In the genomic region with DNA sequence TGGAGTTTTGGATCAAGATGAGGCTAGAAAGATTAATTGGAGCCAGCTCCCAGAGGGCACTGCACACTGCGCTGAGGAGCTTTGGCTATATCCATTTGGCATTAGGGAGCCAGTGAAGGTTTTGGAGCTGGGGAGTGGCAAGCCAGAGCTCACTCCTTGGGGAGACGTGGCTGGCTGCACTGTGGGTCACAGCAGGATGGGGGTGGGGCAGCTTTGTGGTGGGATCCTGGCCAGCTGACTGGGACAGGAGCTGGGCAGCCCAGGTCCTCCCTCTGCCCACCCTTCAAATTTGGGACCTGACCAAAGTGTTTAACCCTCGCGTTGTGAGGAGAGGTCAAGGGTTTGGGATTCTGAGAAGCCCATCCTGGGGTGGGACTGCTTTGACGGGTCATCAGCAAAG, we compare ENCODE assay signal across 11 cellular contexts. TPM values are rescaled to one million over a fixed set of nuclear protein-coding genes. Genes with fewer than 3 reads are reported as not detected.
A peak's percentile ranks its signal among the peaks of the same experiment; 100 is the strongest.
DNase-seq lines count a peak whose midpoint lies in the region; ATAC-seq and TF ChIP-seq lines count a peak whose summit lies in the region.
"Had no signal": no experiment of that assay in that cellular context is flagged by ENCODE, and none has a peak within 500 bp of the region (broad histone marks: within the 10 kb centered on the region; RNA-seq: fewer than 3 reads in every experiment).

No MANE protein-coding gene starts in this region.

- intact Hi-C loops in prostate gland (cut with DNase I): loop anchor here (5.0 kb wide), 1 partner anchor 58 kb away; a partner anchor contains a TSS

- TF ChIP-seq POLR2A in NB4 (IDR thresholded peaks at IDR 0.05; ENCODE audit: extremely low read depth, insufficient read length): no peak
- no peak for TF ChIP-seq POLR2A in prostate gland (IDR thresholded peaks at IDR 0.05)

- peaks cover 48% of the 10 kb centered on the region for H3K4me1 ChIP-seq in effector memory CD4-positive, alpha-beta T cell (ENCODE audit: control insufficient read depth, insufficient read depth, low read length, poor library complexity, severe bottlenecking)
- peaks cover 10% of the 10 kb centered on the region for H3K4me1 ChIP-seq in prostate gland (replicated peaks)

- no peaks in the 10 kb centered on the region for H3K9me3 ChIP-seq in AG04450 (ENCODE audit: control insufficient read depth, insufficient read depth, low read length)
- H3K9me3 ChIP-seq in effector memory CD4-positive, alpha-beta T cell (ENCODE audit: control insufficient read depth, low read length): no peaks in the 10 kb centered on the region
- H3K9me3 ChIP-seq in prostate gland: no peaks in the 10 kb centered on the region

- 72% methylated on average over 5 of the region's 5 CpGs for WGBS in prostate gland

- no peak for ATAC-seq in GM18909 (IDR thresholded peaks at IDR 0.05; ENCODE audit: poor library complexity, unreplicated experiment)

- POLR2A ChIA-PET in AG04450 (lab: Yijun Ruan, JAX): no interaction called here

- H3K27me3 ChIP-seq in AG04450 (ENCODE audit: control insufficient read depth, insufficient read depth, low read length): no peaks in the 10 kb centered on the region
- no peaks in the 10 kb centered on the region for H3K27me3 ChIP-seq in effector memory CD4-positive, alpha-beta T cell (replicated peaks; ENCODE audit: control insufficient read depth, insufficient read depth, low read length, poor library complexity, severe bottlenecking)
- no peaks in the 10 kb centered on the region for H3K27me3 ChIP-seq in prostate gland (replicated peaks; ENCODE audit: insufficient read depth)

- CTCF ChIA-PET in AG04450 (lab: Charles Lee): interaction anchor here (1.2 to 1.4 kb wide), 2 partner anchors 18 to 106 kb away, joined by 3 to 6 read pairs; no protein-coding TSS in a partner anchor

- H3K36me3 ChIP-seq in effector memory CD4-positive, alpha-beta T cell (ENCODE audit: control insufficient read depth, insufficient read depth, low read length): no peaks in the 10 kb centered on the region
- no peaks in the 10 kb centered on the region for H3K36me3 ChIP-seq in prostate gland

- no peak for DNase-seq in AG04450 (ENCODE audit: low read depth, low spot score)
- DNase-seq in NB4 (ENCODE audit: low read depth): no peak
- no peak for DNase-seq in effector memory CD4-positive, alpha-beta T cell
- no peak for DNase-seq in prostate gland (ENCODE audit: low spot score)
- no peak for DNase-seq in NCI-H187 (lab: John Stamatoyannopoulos, UW)
- DNase-seq in NCI-H748 treated with DMSO at 0.1 percent for 48 hours (lab: John Stamatoyannopoulos, UW): no peak
- no peak for DNase-seq in ureter (ENCODE audit: low spot score)
- DNase-seq: NCI-H526 treated with DMSO at 0.1 percent for 48 hours had no signal

- H3K4me3 ChIP-seq in AG04450 (ENCODE audit: low read depth, low read length): no peak overlapping the region
- peak overlapping the region; percentile 26 for H3K4me3 ChIP-seq in NB4 (ENCODE audit: low read depth, low read length)
- peak overlapping the region; percentile 35 for H3K4me3 ChIP-seq in effector memory CD4-positive, alpha-beta T cell (ENCODE audit: insufficient read depth, low read depth, low read length, poor library complexity, severe bottlenecking)
- H3K4me3 ChIP-seq in prostate gland: no peak overlapping the region

- peak overlapping the region; percentile 86 for H3K27ac ChIP-seq in AG04450 (ENCODE audit: low read depth, low read length)
- H3K27ac ChIP-seq in effector memory CD4-positive, alpha-beta T cell (ENCODE audit: insufficient read depth, low read length, poor library complexity, severe bottlenecking): peak overlapping the region; percentile 77
- peak overlapping the region; percentile 82 to 87 for H3K27ac ChIP-seq in prostate gland

- TF ChIP-seq CTCF in AG04450 (IDR thresholded peaks at IDR 0.05; ENCODE audit: low read depth, low read length) (no peak), NB4 (IDR thresholded peaks at IDR 0.05; ENCODE audit: low read depth, low read length) (no peak), prostate gland (IDR thresholded peaks at IDR 0.05) (no peak)

RNA-seq across cellular contexts. Expression of a gene that starts 5.0 kb away (rescaled TPM):
- polyA plus RNA-seq in AG04450 (2011; rRNA removed): 0.01 TPM in 1 of 2 replicates, not detected in the other
- polyA minus RNA-seq in AG04450 (2011; rRNA and poly(A)+ RNA removed): not detected in 2 replicates
- total RNA-seq in prostate gland (under 1 TPM in 1 of 2 donors, not detected in 1; 0.11 TPM), ureter (0.34 TPM)
- total RNA-seq: endothelial cell of umbilical vein, LHCN-M2 had no signal
- polyA plus RNA-seq: endothelial cell of umbilical vein had no signal

RNA-seq across cellular contexts. Expression of a gene that starts 58.7 kb away (rescaled TPM):
- 22.1 and 32.1 TPM in 2 replicates for polyA plus RNA-seq in AG04450 (2011; rRNA removed)
- 14.1 and 22.3 TPM in 2 replicates for polyA minus RNA-seq in AG04450 (2011; rRNA and poly(A)+ RNA removed)
- total RNA-seq in prostate gland (10 to 100 TPM; 23.1 to 40.2 TPM), ureter (65.6 TPM)

Comparison
In these comparisons a context has a peak if more than half of its experiments do, and no peak if none do; other contexts are left out.
1. H3K4me3 ChIP-seq: peak in NB4 (single experiment) and effector memory CD4-positive, alpha-beta T cell (single experiment); none in AG04450 (single experiment) and prostate gland (0 of 2).
2. Peak in every context shown above with its lines, with median percentiles within 50 percentile points of each other: H3K27ac ChIP-seq.